ENCODE assay signal across 1 cellular context in genomic region chr3:18379647-18380046, GRCh38.
TF ChIP-seq lines count a peak whose summit lies in the region.

No MANE protein-coding gene starts in this region.

TF ChIP-seq in SK-N-SH, 30 proteins besides CTCF, POLR2A, EP300 and RAD21:
- TF ChIP-seq, protein P1, sequence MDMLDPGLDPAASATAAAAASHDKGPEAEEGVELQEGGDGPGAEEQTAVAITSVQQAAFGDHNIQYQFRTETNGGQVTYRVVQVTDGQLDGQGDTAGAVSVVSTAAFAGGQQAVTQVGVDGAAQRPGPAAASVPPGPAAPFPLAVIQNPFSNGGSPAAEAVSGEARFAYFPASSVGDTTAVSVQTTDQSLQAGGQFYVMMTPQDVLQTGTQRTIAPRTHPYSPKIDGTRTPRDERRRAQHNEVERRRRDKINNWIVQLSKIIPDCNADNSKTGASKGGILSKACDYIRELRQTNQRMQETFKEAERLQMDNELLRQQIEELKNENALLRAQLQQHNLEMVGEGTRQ (IDR thresholded peaks at IDR 0.05; ENCODE audit: borderline replicate concordance, low read depth, low read length): no peak
- TF ChIP-seq POLR2AphosphoS5 (IDR thresholded peaks at IDR 0.05; ENCODE audit: low read depth, low read length): no peak
- TF ChIP-seq TCF12 (IDR thresholded peaks at IDR 0.05): no peak
- no peak for TF ChIP-seq CHD2 (IDR thresholded peaks at IDR 0.05; ENCODE audit: low read length, partially characterized antibody)
- no peak for TF ChIP-seq NRF1 (IDR thresholded peaks at IDR 0.05; ENCODE audit: low read depth, low read length)
- no peak for TF ChIP-seq NFIC (IDR thresholded peaks at IDR 0.05; ENCODE audit: borderline replicate concordance)
- no peak for TF ChIP-seq FOXM1 (IDR thresholded peaks at IDR 0.05; ENCODE audit: low read depth)
- TF ChIP-seq GABPA (IDR thresholded peaks at IDR 0.05; ENCODE audit: low read depth): no peak
- no peak for TF ChIP-seq YY1 (IDR thresholded peaks at IDR 0.05; ENCODE audit: low read depth)
- TF ChIP-seq SIN3A (IDR thresholded peaks at IDR 0.05; ENCODE audit: borderline replicate concordance, low read depth, low read length): no peak
- TF ChIP-seq TAF1 (IDR thresholded peaks at IDR 0.05; ENCODE audit: borderline replicate concordance, low read depth, low read length): no peak
- no peak for TF ChIP-seq RXRA (IDR thresholded peaks at IDR 0.05; ENCODE audit: borderline replicate concordance, low read depth)
- TF ChIP-seq MAX (IDR thresholded peaks at IDR 0.05; ENCODE audit: low read depth): no peak
